ENCODE assay signal across 8 cellular contexts in genomic region chr4:101347267-101347556, GRCh38. TPM values are rescaled to one million over a fixed set of nuclear protein-coding genes. Genes with fewer than 3 reads are reported as not detected.
DNase-seq lines count a peak whose midpoint lies in the region; ATAC-seq, FAIRE-seq and TF ChIP-seq lines count a peak whose summit lies in the region.

TSS of gene PPP3CA (minus strand) at chr4:101347526.

- H3K4me1 Mint-ChIP-seq in glutamatergic neuron (ENCODE audit: low read depth, unreplicated experiment) = peaks cover 9% of the 10 kb centered on the region

- H3K27ac ChIP-seq in WERI-Rb-1 (peak within 1 kb of the TSS; percentile 78), psoas muscle (peak within 1 kb of the TSS; percentile 87)

- FAIRE-seq in HTR-8/SVneo (lab: Jason Lieb, UNC) = no peak

- no peaks in the 10 kb centered on the region for H3K36me3 Mint-ChIP-seq in glutamatergic neuron (ENCODE audit: unreplicated experiment)

- H3K9me3 ChIP-seq in WERI-Rb-1 (ENCODE audit: severe bottlenecking) = no peaks in the 10 kb centered on the region
- H3K9me3 ChIP-seq in psoas muscle = no peaks in the 10 kb centered on the region

- H3K27me3 ChIP-seq in WERI-Rb-1 (ENCODE audit: insufficient read depth, low read depth, severe bottlenecking) (no peaks in the 10 kb centered on the region), psoas muscle (ENCODE audit: insufficient read depth in 3 of 3, low read length in 2 of 3) (no peaks in the 10 kb centered on the region)

- TF ChIP-seq CTCF in WERI-Rb-1 (IDR thresholded peaks at IDR 0.05; ENCODE audit: low read depth, low read length) (no peak), glutamatergic neuron (IDR thresholded peaks at IDR 0.05; ENCODE audit: partially characterized antibody, unreplicated experiment) (no peak), psoas muscle (IDR thresholded peaks at IDR 0.05) (no peak)

- H3K4me1 ChIP-seq in psoas muscle = peaks cover 22% of the 10 kb centered on the region

- ATAC-seq in GM18508 (IDR thresholded peaks at IDR 0.05; ENCODE audit: insufficient read depth, unreplicated experiment) = peak; percentile 7
- peak; percentile 12 for ATAC-seq in HG02610 (IDR thresholded peaks at IDR 0.05; ENCODE audit: unreplicated experiment)
- no peak for ATAC-seq in psoas muscle
- no peak for ATAC-seq in HG03139 (IDR thresholded peaks at IDR 0.05; ENCODE audit: unreplicated experiment)

- H3K4me3 ChIP-seq in WERI-Rb-1 (ENCODE audit: low read depth, low read length) (peak within 1 kb of the TSS; percentile 52), psoas muscle (peak within 1 kb of the TSS; percentile 84)

- peaks cover 5% of the 10 kb centered on the region; the same call in 1 of the 2 replicates for H3K36me3 ChIP-seq in WERI-Rb-1
- no peaks in the 10 kb centered on the region for H3K36me3 ChIP-seq in psoas muscle (ENCODE audit: insufficient read depth in 1 of 2, low read depth in 1 of 2)

- H3K27me3 Mint-ChIP-seq in glutamatergic neuron (ENCODE audit: unreplicated experiment) = peaks cover 15% of the 10 kb centered on the region

- peaks cover 19% of the 10 kb centered on the region for H3K9me3 Mint-ChIP-seq in glutamatergic neuron (ENCODE audit: unreplicated experiment)

- 0 to 1% (median 1%) methylated on average over 24 to 41 of the region's 41 CpGs for WGBS in psoas muscle, 3 donors

- intact Hi-C loops in psoas muscle (cut with DNase I) = loop anchor here (2.0 to 10.0 kb wide), 6 partner anchors 65 to 1208 kb away; no protein-coding TSS in a partner anchor

- DNase-seq in WERI-Rb-1 = no peak
- DNase-seq in glutamatergic neuron = no peak
- DNase-seq in psoas muscle = peak in 1 of 2 donors; percentile 60
- DNase-seq in DMS79 treated with DMSO at 0.1 percent for 48 hours (lab: John Stamatoyannopoulos, UW) = no peak
- DNase-seq in HTR-8/SVneo (ENCODE audit: insufficient read length, low spot score) = no peak

- H3K4me3 Mint-ChIP-seq in glutamatergic neuron (ENCODE audit: unreplicated experiment) = peak within 1 kb of the TSS; percentile 95

- peak within 1 kb of the TSS; percentile 92 for H3K27ac Mint-ChIP-seq in glutamatergic neuron (ENCODE audit: unreplicated experiment)

RNA-seq across cellular contexts. Expression of gene PPP3CA, which starts in this region (rescaled TPM):
- 29.9 TPM for total RNA-seq in glutamatergic neuron (ENCODE audit: unreplicated experiment)
- 10 to 100 TPM; 32.6 to 65.9 (median 36.7) TPM for total RNA-seq in psoas muscle
- polyA plus RNA-seq in psoas muscle = 10 to 100 TPM; 10.4 to 15.3 (median 12.5) TPM

Comparison
In these comparisons a context has a peak if more than half of its experiments do, and no peak if none do; other contexts are left out.
1. ATAC-seq: peak in GM18508 (single experiment) and HG02610 (single experiment); none in psoas muscle (0 of 4) and HG03139 (single experiment).